Comparison of ENCODE assay signal across 2 cellular contexts in genomic region chr3:90035643-90036042, GRCh38.
TF ChIP-seq lines count a peak whose summit lies in the region.

No MANE protein-coding gene starts in this region.

TF ChIP-seq in GM23338, 12 proteins besides CTCF, POLR2A, EP300 and RAD21:
- TF ChIP-seq CREB1 (CRISPR knock-in tag; IDR thresholded peaks at IDR 0.05; ENCODE audit: low read depth) = no peak
- no peak for TF ChIP-seq ETS1 (IDR thresholded peaks at IDR 0.05)
- TF ChIP-seq EZH2 (IDR thresholded peaks at IDR 0.05; ENCODE audit: low read depth, unreplicated experiment) = no peak
- no peak for TF ChIP-seq EZH2phosphoT487 (IDR thresholded peaks at IDR 0.05; ENCODE audit: unreplicated experiment)
- TF ChIP-seq ZNF331 (CRISPR knock-in tag; IDR thresholded peaks at IDR 0.05; ENCODE audit: low read depth) = no peak
- no peak for TF ChIP-seq STAT1 (IDR thresholded peaks at IDR 0.05; ENCODE audit: unreplicated experiment)
- no peak for TF ChIP-seq ZNF114 (CRISPR knock-in tag; IDR thresholded peaks at IDR 0.05)
- TF ChIP-seq NANOG (IDR thresholded peaks at IDR 0.05; ENCODE audit: borderline replicate concordance) = no peak

TF ChIP-seq in H1, 55 proteins besides CTCF, POLR2A, EP300 and RAD21:
- TF ChIP-seq TEAD4 (IDR thresholded peaks at IDR 0.05; ENCODE audit: low read depth, low read length) (no peak), POU5F1 (IDR thresholded peaks at IDR 0.05; ENCODE audit: low read depth, low read length) (no peak), RNF2 (IDR thresholded peaks at IDR 0.05; ENCODE audit: borderline replicate concordance, low read depth, low read length, missing control alignments, poor library complexity, severe bottlenecking) (no peak), RFX5 (IDR thresholded peaks at IDR 0.05; ENCODE audit: borderline replicate concordance, low read depth, low read length) (no peak), PHF8 (conservative IDR thresholded peaks at IDR 0.05; ENCODE audit: low read depth, low read length) (no peak), TAF7 (optimal IDR thresholded peaks at IDR 0.05; ENCODE audit: borderline replicate concordance, low read depth, low read length) (no peak), SIRT6 (IDR thresholded peaks at IDR 0.05; ENCODE audit: low read length) (no peak), CHD2 (IDR thresholded peaks at IDR 0.05; ENCODE audit: low read length) (no peak), CREB1 (IDR thresholded peaks at IDR 0.05) (no peak), FOSL1 (IDR thresholded peaks at IDR 0.05; ENCODE audit: insufficient read depth, low read depth, low read length) (no peak), SP1 (IDR thresholded peaks at IDR 0.05; ENCODE audit: low read depth, low read length) (no peak), KDM4A (IDR thresholded peaks at IDR 0.05; ENCODE audit: low read depth, low read length, severe bottlenecking) (no peak), ATF2 (IDR thresholded peaks at IDR 0.05; ENCODE audit: low read length) (no peak), SRF (IDR thresholded peaks at IDR 0.05; ENCODE audit: low read depth, low read length) (no peak), BACH1 (IDR thresholded peaks at IDR 0.05; ENCODE audit: low read length) (no peak)
